9 cellular contexts compared by ENCODE assay signal in the genomic region with DNA sequence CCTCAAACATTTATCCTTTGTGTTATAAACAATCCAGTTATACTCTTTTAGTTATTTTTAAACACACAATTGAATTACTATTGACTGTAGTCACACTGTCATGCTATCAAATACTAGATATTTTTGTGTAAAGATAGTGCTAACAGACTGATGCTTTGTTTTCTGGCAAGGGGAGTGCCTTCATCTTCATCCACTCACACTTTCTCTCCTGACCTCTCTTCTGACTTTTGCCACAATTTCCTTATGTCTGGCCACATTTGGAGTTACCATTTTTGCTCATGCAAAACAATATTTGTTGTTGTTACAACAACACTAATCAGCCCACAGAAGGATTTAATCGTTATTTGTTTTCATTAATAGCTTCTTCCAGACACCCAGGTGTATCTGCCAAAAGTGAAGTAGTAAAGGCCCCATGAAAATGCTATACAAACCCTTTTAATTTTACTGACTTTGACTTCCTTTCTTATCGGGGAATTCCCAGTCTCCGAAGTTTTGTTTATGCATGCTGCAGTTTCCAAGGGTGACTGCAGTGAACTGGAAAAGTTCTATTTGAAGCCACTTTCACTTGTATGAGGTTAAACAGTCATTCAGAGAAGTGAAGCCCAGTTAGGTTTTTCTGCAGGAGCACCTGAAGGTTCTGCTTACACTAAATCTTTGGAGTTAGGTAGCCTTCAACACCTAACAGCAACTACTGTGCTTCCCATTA.
DNase-seq lines count a peak whose midpoint lies in the region; ATAC-seq and TF ChIP-seq lines count a peak whose summit lies in the region.
"Had no signal": no experiment of that assay in that cellular context is flagged by ENCODE, and none has a peak within 500 bp of the region (broad histone marks: within the 10 kb centered on the region; RNA-seq: fewer than 3 reads in every experiment).

No MANE protein-coding gene starts in this region.

- H3K27me3 Mint-ChIP-seq in Calu3 (ENCODE audit: unreplicated experiment) = no peaks in the 10 kb centered on the region

- peak; percentile 88 for ATAC-seq in GM21367 (IDR thresholded peaks at IDR 0.05; ENCODE audit: unreplicated experiment)
- peak; percentile 80 for ATAC-seq in HG03521 (IDR thresholded peaks at IDR 0.05; ENCODE audit: unreplicated experiment)
- peak; percentile 62 for ATAC-seq in foreskin keratinocyte

- intact Hi-C loops in Calu3 (cut with micrococcal nuclease; ENCODE audit: unreplicated experiment) = no loop called here
- intact Hi-C loops in stomach (cut with DNase I; ENCODE audit: low total_unique reads) = no loop called here

- H3K27me3 ChIP-seq in foreskin keratinocyte (no peaks in the 10 kb centered on the region), stomach (no peaks in the 10 kb centered on the region)

- H3K36me3 Mint-ChIP-seq in Calu3 (ENCODE audit: insufficient read depth, unreplicated experiment) = no peaks in the 10 kb centered on the region

- H3K4me1 ChIP-seq in foreskin keratinocyte (peaks cover 28% of the 10 kb centered on the region), stomach (peaks cover 17 to 32% (median 20%) of the 10 kb centered on the region in 4 donors)

- no peak for DNase-seq in Calu3
- peak; percentile 44 to 66 for DNase-seq in foreskin keratinocyte
- no peak for DNase-seq in MV-4-11 (lab: John Stamatoyannopoulos, UW)
- no peak for DNase-seq in NOMO-1 treated with dmso at 0.1 percent for 144 hours (lab: John Stamatoyannopoulos, UW; ENCODE audit: unreplicated experiment)
- DNase-seq in stomach = no peak
- no peak for DNase-seq in AG08395 (ENCODE audit: low spot score)
- DNase-seq: DND-41 had no signal

- H3K36me3 ChIP-seq in stomach = no peaks in the 10 kb centered on the region

- H3K9me3 Mint-ChIP-seq in Calu3 (ENCODE audit: low read depth, unreplicated experiment) = no peaks in the 10 kb centered on the region

- peaks cover 0 to 4% (median 0%) of the 10 kb centered on the region in 4 donors for H3K9me3 ChIP-seq in stomach

- BruUV-seq in Calu3 (replicated peaks; lab: Mats Ljungman, UMichigan) = no TSS peak

- no peak for TF ChIP-seq POLR2A in stomach (IDR thresholded peaks at IDR 0.05)

- H3K4me3 Mint-ChIP-seq in Calu3 (ENCODE audit: low read depth, unreplicated experiment) = peak overlapping the region; percentile 43

- no peak for TF ChIP-seq CTCF in Calu3 (IDR thresholded peaks at IDR 0.05; ENCODE audit: unreplicated experiment)
- TF ChIP-seq CTCF in foreskin keratinocyte (conservative IDR thresholded peaks at IDR 0.05) = no peak
- TF ChIP-seq CTCF in stomach (IDR thresholded peaks at IDR 0.05) = no peak

- no peak overlapping the region for H3K4me3 ChIP-seq in stomach

- H3K27ac Mint-ChIP-seq in Calu3 (ENCODE audit: unreplicated experiment) = peak overlapping the region; percentile 95

- WGBS in stomach, 5 donors = 9 to 18% (median 12%) methylated on average over 3 of the region's 3 CpGs

- H3K4me1 Mint-ChIP-seq in Calu3 (ENCODE audit: low read depth, unreplicated experiment) = peaks cover 47% of the 10 kb centered on the region

- no peak for TF ChIP-seq EP300 in stomach (IDR thresholded peaks at IDR 0.05)

- H3K27ac ChIP-seq in foreskin keratinocyte (no peak overlapping the region), stomach (peak overlapping the region in 2 of 5 donors; percentile 19 to 60)

- CTCF ChIA-PET in Calu3 (lab: Charles Lee) = no interaction called here

Comparison
In these comparisons a context has a peak if more than half of its experiments do, and no peak if none do; other contexts are left out.
1. DNase-seq: peak in foreskin keratinocyte (2 of 2); none in Calu3 (single experiment), MV-4-11 (single experiment), NOMO-1 treated with dmso at 0.1 percent for 144 hours (single experiment), stomach (single experiment) and AG08395 (single experiment).
2. Peak in every context shown above with its lines, with median percentiles within 50 percentile points of each other: ATAC-seq.